In the genomic region with DNA sequence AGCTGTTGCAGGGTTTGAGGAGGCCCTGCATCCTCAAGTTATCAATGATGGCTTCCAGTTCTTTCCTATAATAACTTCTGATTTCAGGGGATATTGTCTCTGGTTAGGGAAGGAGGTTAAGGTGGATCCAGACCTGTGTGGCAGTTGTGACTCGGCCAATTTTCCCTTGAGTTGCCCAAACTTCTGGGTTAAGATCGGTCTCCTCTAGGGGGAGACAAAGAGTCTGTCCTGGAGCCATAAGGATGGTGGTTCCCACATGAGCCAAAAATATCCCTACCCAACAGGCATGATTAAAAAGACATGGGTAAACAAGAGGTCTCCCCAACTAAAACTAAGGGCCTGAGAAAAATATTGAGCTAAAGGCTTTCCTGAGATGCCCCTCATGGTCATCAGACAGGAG, we compare ENCODE assay signal across 14 cellular contexts.
A peak's percentile ranks its signal among the peaks of the same experiment; 100 is the strongest.
DNase-seq lines count a peak whose midpoint lies in the region; TF ChIP-seq lines count a peak whose summit lies in the region.
"Had no signal": no experiment of that assay in that cellular context is flagged by ENCODE, and none has a peak within 500 bp of the region (broad histone marks: within the 10 kb centered on the region; RNA-seq: fewer than 3 reads in every experiment).

No MANE protein-coding gene starts in this region.

- no peak overlapping the region for H3K4me3 ChIP-seq in GM06990 (replicated peaks; ENCODE audit: low read depth, low read length)
- H3K4me3 ChIP-seq in SJCRH30, result no peak overlapping the region
- H3K4me3 ChIP-seq in MG63, result no peak overlapping the region
- H3K4me3 ChIP-seq: uterus had no signal

- peaks cover 3% of the 10 kb centered on the region for H3K27me3 Mint-ChIP-seq in mesothelial cell of epicardium (ENCODE audit: low read depth)

- H3K9me3 Mint-ChIP-seq in mesothelial cell of epicardium, result peaks cover 4% of the 10 kb centered on the region
- H3K9me3 Mint-ChIP-seq: CD8-positive, alpha-beta T cell had no signal

- H3K27ac Mint-ChIP-seq in mesothelial cell of epicardium, result no peak overlapping the region
- H3K27ac Mint-ChIP-seq: CD8-positive, alpha-beta T cell; naive thymus-derived CD8-positive, alpha-beta T cell had no signal

- peak; percentile 40 for TF ChIP-seq CTCF in GM06990 (IDR thresholded peaks at IDR 0.05; ENCODE audit: insufficient read depth, low read length, poor library complexity, severe bottlenecking)
- TF ChIP-seq CTCF in mesothelial cell of epicardium (IDR thresholded peaks at IDR 0.05; ENCODE audit: unreplicated experiment), result peak; percentile 18
- no peak for TF ChIP-seq CTCF in GM20000 (IDR thresholded peaks at IDR 0.05; ENCODE audit: extremely low read depth, missing control alignments)

- no peaks in the 10 kb centered on the region for H3K36me3 Mint-ChIP-seq in mesothelial cell of epicardium
- H3K36me3 Mint-ChIP-seq: CD8-positive, alpha-beta T cell had no signal

- no peak overlapping the region for H3K27ac ChIP-seq in SJCRH30
- H3K27ac ChIP-seq: uterus had no signal

- H3K4me1 Mint-ChIP-seq in mesothelial cell of epicardium, result no peaks in the 10 kb centered on the region
- H3K4me1 Mint-ChIP-seq: naive thymus-derived CD8-positive, alpha-beta T cell had no signal

- no peak for DNase-seq in GM06990 (ENCODE audit: extremely low read depth, insufficient read length)
- DNase-seq in H4 (ENCODE audit: low spot score), result peak; percentile 5
- DNase-seq in SJCRH30, result peak; percentile 5 to 43
- DNase-seq in mesothelial cell of epicardium (ENCODE audit: low spot score in 2 of 2, unreplicated experiment in 2 of 2), result no peak
- DNase-seq in MG63, result no peak
- DNase-seq in NCI-H2171 treated with DMSO at 0.1 percent for 48 hours (lab: John Stamatoyannopoulos, UW), result no peak
- no peak for DNase-seq in GM20000 (ENCODE audit: low spot score)
- DNase-seq: activated CD4-positive, alpha-beta T cell treated with anti-CD3 and anti-CD28 coated beads, Interleukin-2, amount 50 U/mL, for 48 hours; CD8-positive, alpha-beta T cell; naive thymus-derived CD8-positive, alpha-beta T cell; NCI-H1436; NCI-H510A; stimulated activated naive CD4-positive, alpha-beta T cell; uterus had no signal

- H3K36me3 ChIP-seq in GM06990 (ENCODE audit: control insufficient read depth, insufficient read depth, low read length) (no peaks in the 10 kb centered on the region), SJCRH30 (no peaks in the 10 kb centered on the region), MG63 (no peaks in the 10 kb centered on the region)
- H3K36me3 ChIP-seq: uterus had no signal

- H3K4me1 ChIP-seq in SJCRH30, result no peaks in the 10 kb centered on the region
- H3K4me1 ChIP-seq: uterus had no signal

- H3K9me3 ChIP-seq in SJCRH30 (replicated peaks) (no peaks in the 10 kb centered on the region), MG63 (no peaks in the 10 kb centered on the region)
- H3K9me3 ChIP-seq: uterus had no signal

- H3K4me3 Mint-ChIP-seq in mesothelial cell of epicardium, result no peak overlapping the region
- H3K4me3 Mint-ChIP-seq: CD8-positive, alpha-beta T cell; naive thymus-derived CD8-positive, alpha-beta T cell had no signal

- H3K27me3 ChIP-seq in GM06990 (replicated peaks; ENCODE audit: control insufficient read depth, insufficient read depth, low read length), result no peaks in the 10 kb centered on the region
- H3K27me3 ChIP-seq in SJCRH30, result no peaks in the 10 kb centered on the region
- no peaks in the 10 kb centered on the region for H3K27me3 ChIP-seq in MG63
- H3K27me3 ChIP-seq: uterus had no signal

Comparison
In these comparisons a context has a peak if more than half of its experiments do, and no peak if none do; other contexts are left out.
1. DNase-seq: peak in H4 (single experiment) and SJCRH30 (2 of 2); none in GM06990 (single experiment), mesothelial cell of epicardium (0 of 2), MG63 (single experiment), NCI-H2171 treated with DMSO at 0.1 percent for 48 hours (single experiment) and GM20000 (single experiment).